ENCODE assay signal across 1 cellular context in genomic region chr3:32856355-32856889, GRCh38.
A peak's percentile ranks its signal among the peaks of the same experiment; 100 is the strongest.
TF ChIP-seq lines count a peak whose summit lies in the region.

No MANE protein-coding gene starts in this region.

TF ChIP-seq in HepG2, 621 proteins besides CTCF, POLR2A, EP300 and RAD21 (continued from another document and continues in another):
- TF ChIP-seq MTERF4 (CRISPR knock-in tag; IDR thresholded peaks at IDR 0.05): no peak
- peak; percentile 32; the same call in 1 of the 2 replicates for TF ChIP-seq TIGD3 (CRISPR knock-in tag; IDR thresholded peaks at IDR 0.05; ENCODE audit: borderline replicate concordance)
- TF ChIP-seq ARID4A (CRISPR knock-in tag; IDR thresholded peaks at IDR 0.05; ENCODE audit: borderline replicate concordance): 0 out of 2 replicates have a peak, but pooled peaks have one; percentile 25
- 0 out of 2 replicates have a peak, but pooled peaks have one; percentile 25 for TF ChIP-seq PPARG (CRISPR knock-in tag; conservative IDR thresholded peaks at IDR 0.05)
- TF ChIP-seq MIER3 (CRISPR knock-in tag; IDR thresholded peaks at IDR 0.05; ENCODE audit: borderline replicate concordance): 0 out of 2 replicates have a peak, but pooled peaks have one; percentile 8
- TF ChIP-seq SP4 (CRISPR knock-in tag; IDR thresholded peaks at IDR 0.05): no peak
- TF ChIP-seq JUN (CRISPR knock-in tag; IDR thresholded peaks at IDR 0.05): no peak
- no peak for TF ChIP-seq ZNF589 (CRISPR knock-in tag; conservative IDR thresholded peaks at IDR 0.05)
- TF ChIP-seq PBX3 (CRISPR knock-in tag; IDR thresholded peaks at IDR 0.05; ENCODE audit: borderline replicate concordance): no peak
- TF ChIP-seq ZNF850 (CRISPR knock-in tag; conservative IDR thresholded peaks at IDR 0.05): no peak
- TF ChIP-seq SIX1 (CRISPR knock-in tag; IDR thresholded peaks at IDR 0.05; ENCODE audit: borderline replicate concordance): no peak
- TF ChIP-seq NFE2L1 (CRISPR knock-in tag; IDR thresholded peaks at IDR 0.05; ENCODE audit: borderline replicate concordance): no peak
- no peak for TF ChIP-seq DBP (CRISPR knock-in tag; IDR thresholded peaks at IDR 0.05; ENCODE audit: not compliant biosample characterization)
- no peak for TF ChIP-seq ZNF598 (CRISPR knock-in tag; IDR thresholded peaks at IDR 0.05; ENCODE audit: borderline replicate concordance)
- peak; percentile 7; the same call in 1 of the 2 replicates for TF ChIP-seq ZSCAN25 (CRISPR knock-in tag; IDR thresholded peaks at IDR 0.05)
- TF ChIP-seq HMG20B (CRISPR knock-in tag; conservative IDR thresholded peaks at IDR 0.05): no peak
- TF ChIP-seq RELA (CRISPR knock-in tag; IDR thresholded peaks at IDR 0.05): no peak
- no peak for TF ChIP-seq POGZ (CRISPR knock-in tag; IDR thresholded peaks at IDR 0.05)
- TF ChIP-seq KDM5B (CRISPR knock-in tag; IDR thresholded peaks at IDR 0.05; ENCODE audit: borderline replicate concordance): no peak
- no peak for TF ChIP-seq ZBTB25 (CRISPR knock-in tag; IDR thresholded peaks at IDR 0.05)
- no peak for TF ChIP-seq DZIP1 (CRISPR knock-in tag; IDR thresholded peaks at IDR 0.05)
- TF ChIP-seq NFRKB (IDR thresholded peaks at IDR 0.05): no peak
- TF ChIP-seq ONECUT2 (CRISPR knock-in tag; IDR thresholded peaks at IDR 0.05): no peak
- no peak for TF ChIP-seq ZBTB7A (CRISPR knock-in tag; IDR thresholded peaks at IDR 0.05)
- no peak for TF ChIP-seq ZHX2 (IDR thresholded peaks at IDR 0.05; ENCODE audit: low read depth)
- no peak for TF ChIP-seq ZHX2 (CRISPR knock-in tag; IDR thresholded peaks at IDR 0.05; ENCODE audit: borderline replicate concordance)
- no peak for TF ChIP-seq RORA (CRISPR knock-in tag; IDR thresholded peaks at IDR 0.05)
- TF ChIP-seq ZNF652 (CRISPR knock-in tag; IDR thresholded peaks at IDR 0.05; ENCODE audit: borderline replicate concordance, low read depth): no peak
- no peak for TF ChIP-seq POLR2AphosphoS2 (IDR thresholded peaks at IDR 0.05; ENCODE audit: low read depth, low read length)
- peak; percentile 46 for TF ChIP-seq RARA (CRISPR knock-in tag; IDR thresholded peaks at IDR 0.05)
- TF ChIP-seq ZFP82 (CRISPR knock-in tag; IDR thresholded peaks at IDR 0.05; ENCODE audit: borderline replicate concordance): no peak; the same call in 1 of the 2 replicates
- no peak for TF ChIP-seq PITX1 (CRISPR knock-in tag; IDR thresholded peaks at IDR 0.05)
- TF ChIP-seq SMAD9 (CRISPR knock-in tag; IDR thresholded peaks at IDR 0.05): 0 out of 2 replicates have a peak, but pooled peaks have one; percentile 4
- no peak for TF ChIP-seq ZNF260 (CRISPR knock-in tag; IDR thresholded peaks at IDR 0.05; ENCODE audit: borderline replicate concordance, low read depth)
- TF ChIP-seq ETV5 (CRISPR knock-in tag; IDR thresholded peaks at IDR 0.05; ENCODE audit: borderline replicate concordance): no peak
- no peak; the same call in 1 of the 2 replicates for TF ChIP-seq NR2F2 (IDR thresholded peaks at IDR 0.05; ENCODE audit: borderline replicate concordance, low read depth)
- no peak for TF ChIP-seq ZNF800 (CRISPR knock-in tag; IDR thresholded peaks at IDR 0.05)
- TF ChIP-seq CREB1 (IDR thresholded peaks at IDR 0.05): no peak
- no peak for TF ChIP-seq CREB1 (CRISPR knock-in tag; IDR thresholded peaks at IDR 0.05)
- no peak for TF ChIP-seq ZNF776 (CRISPR knock-in tag; IDR thresholded peaks at IDR 0.05)
